1 cellular context compared by ENCODE assay signal in the genomic region with DNA sequence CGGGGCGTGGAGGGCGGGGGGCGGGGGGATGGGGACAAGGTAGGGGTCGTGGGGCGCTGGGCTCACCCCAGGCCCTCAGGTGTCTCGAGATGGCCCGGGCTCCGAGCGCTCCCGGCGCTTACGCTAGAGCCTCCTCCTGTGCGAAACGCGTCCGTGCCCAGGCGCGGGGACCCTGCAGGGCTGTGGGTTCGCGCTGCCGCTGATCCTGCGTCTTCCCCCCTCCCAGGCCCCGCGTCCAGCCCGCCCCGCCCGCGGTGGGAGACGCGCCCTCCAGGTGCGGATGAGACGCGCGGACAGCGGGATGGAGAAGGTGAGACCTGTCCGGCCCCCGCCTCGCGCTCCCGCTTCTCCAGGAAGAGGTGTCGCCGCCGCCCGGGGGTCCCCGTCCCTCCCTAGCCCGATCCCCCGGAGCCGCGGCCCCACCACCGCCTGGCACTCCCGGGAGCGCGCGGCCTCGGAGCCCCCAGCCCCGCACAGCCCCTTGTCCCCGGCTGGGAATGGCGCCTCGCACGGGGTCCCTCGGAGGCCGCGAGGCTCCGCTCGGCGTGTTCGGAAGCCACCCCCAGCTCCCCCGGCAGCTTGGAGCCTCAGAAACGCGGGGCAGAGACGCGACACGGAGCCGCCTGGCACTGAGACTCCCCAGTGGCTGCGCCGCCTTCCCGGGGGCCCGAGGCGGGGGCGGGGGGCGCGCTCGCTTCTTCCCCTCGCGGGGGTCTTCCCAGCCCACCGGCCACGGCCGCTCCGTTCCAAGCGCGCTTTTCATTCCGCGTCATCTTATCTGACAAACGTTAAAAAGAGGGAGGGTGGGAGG.
TF ChIP-seq lines count a peak whose summit lies in the region.

No MANE protein-coding gene starts in this region.

TF ChIP-seq in SK-N-SH, 30 proteins besides CTCF, POLR2A, EP300 and RAD21 (continued from another document):
- TF ChIP-seq POLR2AphosphoS5 (IDR thresholded peaks at IDR 0.05; ENCODE audit: low read depth, low read length) (no peak), RFX5 (IDR thresholded peaks at IDR 0.05; ENCODE audit: low read length) (no peak), TCF12 (IDR thresholded peaks at IDR 0.05) (no peak), MXI1 (IDR thresholded peaks at IDR 0.05; ENCODE audit: low read depth, low read length) (no peak), ELF1 (IDR thresholded peaks at IDR 0.05) (no peak), EZH2phosphoT487 (IDR thresholded peaks at IDR 0.05; ENCODE audit: borderline replicate concordance, low read depth) (no peak), GATA2 (CRISPR knock-in tag; IDR thresholded peaks at IDR 0.05) (no peak), SMC3 (IDR thresholded peaks at IDR 0.05; ENCODE audit: low read depth, low read length) (no peak), MEF2A (IDR thresholded peaks at IDR 0.05; ENCODE audit: borderline replicate concordance, low read depth) (no peak), FOXJ3 (CRISPR knock-in tag; IDR thresholded peaks at IDR 0.05) (no peak)
